17 cellular contexts compared by ENCODE assay signal in the genomic region with DNA sequence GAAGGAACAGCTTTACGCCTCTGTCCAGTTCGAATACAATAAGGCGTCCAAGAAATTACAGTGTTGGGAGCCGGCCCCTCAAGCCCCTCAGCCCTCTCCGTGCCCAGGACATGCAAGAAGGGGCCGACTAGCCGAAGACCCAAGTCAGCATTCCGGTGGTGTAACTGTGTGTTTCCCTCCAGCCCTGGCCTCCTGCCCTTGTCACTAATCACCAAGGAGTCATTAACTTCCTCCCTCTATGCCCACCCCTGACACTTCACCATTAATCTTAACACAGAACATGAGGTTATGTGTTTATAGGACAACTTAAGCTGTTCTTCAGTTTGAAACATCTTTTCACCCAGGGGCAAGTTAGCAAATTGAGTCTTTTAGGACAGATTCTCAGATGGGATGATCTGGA. TPM values are rescaled to one million over a fixed set of nuclear protein-coding genes. Genes with fewer than 3 reads are reported as not detected.
DNase-seq lines count a peak whose midpoint lies in the region; ATAC-seq and TF ChIP-seq lines count a peak whose summit lies in the region.
"Had no signal": no experiment of that assay in that cellular context is flagged by ENCODE, and none has a peak within 500 bp of the region (broad histone marks: within the 10 kb centered on the region; RNA-seq: fewer than 3 reads in every experiment).

No MANE protein-coding gene starts in this region.

- CTCF ChIA-PET in CD8-positive, alpha-beta T cell (lab: Charles Lee), result interaction anchor here (1.4 to 8.7 kb wide), 4 partner anchors 8 to 333 kb away, joined by 3 to 90 read pairs (median 6); a partner anchor contains a TSS

- intact Hi-C loops in CD8-positive, alpha-beta T cell (cut with DNase I, micrococcal nuclease), result loop anchor here in 1 of 2 experiments (10.0 kb wide), 1 partner anchor 437 kb away; a partner anchor contains a TSS

- H3K9me3 ChIP-seq in CD8-positive, alpha-beta T cell (ENCODE audit: low read length), result no peaks in the 10 kb centered on the region
- H3K9me3 ChIP-seq: BE2C, Caco-2 had no signal

- H3K27me3 ChIP-seq in CD8-positive, alpha-beta T cell (ENCODE audit: insufficient read depth, low read length), result no peaks in the 10 kb centered on the region

- no peaks in the 10 kb centered on the region for H3K9me3 Mint-ChIP-seq in CD8-positive, alpha-beta T cell
- H3K9me3 Mint-ChIP-seq in naive thymus-derived CD8-positive, alpha-beta T cell, result no peaks in the 10 kb centered on the region
- H3K9me3 Mint-ChIP-seq in stimulated activated naive B cell treated with anti-CD40 and anti-IgM and Interleukin-4, amounts not matched to agents 10 μg/mL and 1 μg/mL and 100 μg/mL, for 72 hours, result no peaks in the 10 kb centered on the region
- H3K9me3 Mint-ChIP-seq in natural killer cell treated with Interleukin-12 subunit alpha and Interleukin-12 subunit beta and Interleukin-15 and Interleukin-18, amount 100 ng/mL, for 72 hours, result no peaks in the 10 kb centered on the region
- H3K9me3 Mint-ChIP-seq: CD8-positive, alpha-beta memory T cell; HFFc6 had no signal

- no peak overlapping the region for H3K4me3 Mint-ChIP-seq in CD8-positive, alpha-beta T cell
- peak overlapping the region in 2 of 10 donors; percentile 77 to 78 for H3K4me3 Mint-ChIP-seq in naive thymus-derived CD8-positive, alpha-beta T cell
- H3K4me3 Mint-ChIP-seq in stimulated activated naive B cell treated with anti-CD40 and anti-IgM and Interleukin-4, amounts not matched to agents 10 μg/mL and 1 μg/mL and 100 μg/mL, for 72 hours, result no peak overlapping the region
- no peak overlapping the region for H3K4me3 Mint-ChIP-seq in natural killer cell treated with Interleukin-12 subunit alpha and Interleukin-12 subunit beta and Interleukin-15 and Interleukin-18, amount 100 ng/mL, for 72 hours
- H3K4me3 Mint-ChIP-seq: CD14-positive monocyte, HFFc6 had no signal

- H3K27ac ChIP-seq in CD8-positive, alpha-beta T cell (ENCODE audit: low read depth, low read length), result no peak overlapping the region

- no peaks in the 10 kb centered on the region for H3K27me3 Mint-ChIP-seq in CD8-positive, alpha-beta T cell (ENCODE audit: low read depth)
- no peaks in the 10 kb centered on the region for H3K27me3 Mint-ChIP-seq in naive thymus-derived CD8-positive, alpha-beta T cell
- H3K27me3 Mint-ChIP-seq in stimulated activated naive B cell treated with anti-CD40 and anti-IgM and Interleukin-4, amounts not matched to agents 10 μg/mL and 1 μg/mL and 100 μg/mL, for 72 hours, result no peaks in the 10 kb centered on the region
- peaks cover 0 to 6% of the 10 kb centered on the region in 2 donors for H3K27me3 Mint-ChIP-seq in natural killer cell treated with Interleukin-12 subunit alpha and Interleukin-12 subunit beta and Interleukin-15 and Interleukin-18, amount 100 ng/mL, for 72 hours

- H3K4me1 ChIP-seq in CD8-positive, alpha-beta T cell (ENCODE audit: insufficient read depth, low read length), result peaks cover 36% of the 10 kb centered on the region
- H3K4me1 ChIP-seq: BE2C, Caco-2 had no signal

- no peak for ATAC-seq in CD8-positive, alpha-beta T cell
- no peak for ATAC-seq in naive thymus-derived CD8-positive, alpha-beta T cell
- no peak for ATAC-seq in stimulated activated naive B cell treated with anti-CD40 and anti-IgM and Interleukin-4, amounts not matched to agents 10 μg/mL and 1 μg/mL and 100 μg/mL, for 72 hours (replicated peaks)
- ATAC-seq in natural killer cell treated with Interleukin-12 subunit alpha and Interleukin-12 subunit beta and Interleukin-15 and Interleukin-18, amount 100 ng/mL, for 72 hours, result no peak
- ATAC-seq: HepG2 had no signal

- peaks cover 14% of the 10 kb centered on the region for H3K36me3 Mint-ChIP-seq in CD8-positive, alpha-beta T cell
- H3K36me3 Mint-ChIP-seq in naive thymus-derived CD8-positive, alpha-beta T cell, result peaks cover 0 to 7% (median 2%) of the 10 kb centered on the region in 3 donors
- H3K36me3 Mint-ChIP-seq in stimulated activated naive B cell treated with anti-CD40 and anti-IgM and Interleukin-4, amounts not matched to agents 10 μg/mL and 1 μg/mL and 100 μg/mL, for 72 hours, result peaks cover 39 to 59% of the 10 kb centered on the region in 2 donors
- H3K36me3 Mint-ChIP-seq in natural killer cell treated with Interleukin-12 subunit alpha and Interleukin-12 subunit beta and Interleukin-15 and Interleukin-18, amount 100 ng/mL, for 72 hours, result no peaks in the 10 kb centered on the region

- no peaks in the 10 kb centered on the region for H3K36me3 ChIP-seq in CD8-positive, alpha-beta T cell (ENCODE audit: insufficient read depth, low read length)
- H3K36me3 ChIP-seq: BE2C had no signal

- no peak overlapping the region for H3K4me3 ChIP-seq in CD8-positive, alpha-beta T cell (ENCODE audit: low read depth, low read length)

- H3K27ac Mint-ChIP-seq in CD8-positive, alpha-beta T cell, result peak overlapping the region; percentile 70
- H3K27ac Mint-ChIP-seq in naive thymus-derived CD8-positive, alpha-beta T cell, result peak overlapping the region in 7 of 10 donors; percentile 72 to 95 (median 91)
- peak overlapping the region; percentile 25 for H3K27ac Mint-ChIP-seq in stimulated activated naive B cell treated with anti-CD40 and anti-IgM and Interleukin-4, amounts not matched to agents 10 μg/mL and 1 μg/mL and 100 μg/mL, for 72 hours
- no peak overlapping the region for H3K27ac Mint-ChIP-seq in natural killer cell treated with Interleukin-12 subunit alpha and Interleukin-12 subunit beta and Interleukin-15 and Interleukin-18, amount 100 ng/mL, for 72 hours
- H3K27ac Mint-ChIP-seq: HFFc6 had no signal

- H3K4me1 Mint-ChIP-seq in CD8-positive, alpha-beta T cell (ENCODE audit: low read depth), result peaks cover 40% of the 10 kb centered on the region
- H3K4me1 Mint-ChIP-seq in naive thymus-derived CD8-positive, alpha-beta T cell, result peaks cover 20 to 46% (median 42%) of the 10 kb centered on the region in 4 donors
- peaks cover 22 to 26% of the 10 kb centered on the region in 2 donors for H3K4me1 Mint-ChIP-seq in stimulated activated naive B cell treated with anti-CD40 and anti-IgM and Interleukin-4, amounts not matched to agents 10 μg/mL and 1 μg/mL and 100 μg/mL, for 72 hours
- H3K4me1 Mint-ChIP-seq in natural killer cell treated with Interleukin-12 subunit alpha and Interleukin-12 subunit beta and Interleukin-15 and Interleukin-18, amount 100 ng/mL, for 72 hours (ENCODE audit: low read depth in 2 of 2), result peaks cover 13% of the 10 kb centered on the region in 2 donors

- no peak for DNase-seq in CD8-positive, alpha-beta T cell
- peak; percentile 35 for DNase-seq in UCSD-AML1 (lab: John Stamatoyannopoulos, UW; ENCODE audit: unreplicated experiment)
- DNase-seq in naive thymus-derived CD8-positive, alpha-beta T cell, result no peak
- DNase-seq in stimulated activated naive B cell treated with anti-CD40 and anti-IgM and Interleukin-4, amounts not matched to agents 10 μg/mL and 1 μg/mL and 100 μg/mL, for 72 hours, result no peak
- no peak for DNase-seq in natural killer cell treated with Interleukin-12 subunit alpha and Interleukin-12 subunit beta and Interleukin-15 and Interleukin-18, amount 100 ng/mL, for 72 hours (ENCODE audit: low spot score)
- DNase-seq in GM13977 (ENCODE audit: low spot score), result no peak
- no peak for DNase-seq in pons (ENCODE audit: low spot score)
- DNase-seq: BE2C, Caco-2, DND-41, GDM1, HCEC 1CT, HFFc6 had no signal

- in situ Hi-C loops in GM13977 (cut with MboI; ENCODE audit: low pct_unique_long_range_greater_than_20kb, low sequenced_read_pairs, unreplicated experiment), result loop anchor here (10.0 kb wide), 1 partner anchor 333 kb away; no protein-coding TSS in a partner anchor

- POLR2A ChIA-PET in CD8-positive, alpha-beta T cell (lab: Charles Lee), result interaction anchor here (1.2 to 1.5 kb wide), 2 partner anchors 27 to 249 kb away, joined by 3 read pairs; a partner anchor contains a TSS
- POLR2A ChIA-PET in naive thymus-derived CD8-positive, alpha-beta T cell (lab: Charles Lee), result interaction anchor here (0.9 to 2.0 kb wide), 2 partner anchors 12 to 19 kb away, joined by 3 to 14 read pairs; a partner anchor contains a TSS

- no peak for TF ChIP-seq CTCF in CD8-positive, alpha-beta T cell (IDR thresholded peaks at IDR 0.05)
- TF ChIP-seq CTCF in GM13977 (IDR thresholded peaks at IDR 0.05; ENCODE audit: extremely low read depth, insufficient read depth, missing control alignments), result no peak

RNA-seq across cellular contexts. Expression of a gene that starts 16.4 kb away (rescaled TPM):
- 1 to 10 TPM; 1.8 to 2.4 TPM for total RNA-seq in CD8-positive, alpha-beta T cell
- total RNA-seq in naive thymus-derived CD8-positive, alpha-beta T cell, result 1 to 10 TPM in 1 of 2 experiments, under 1 TPM in 1; 0.44 to 1.6 TPM
- polyA plus RNA-seq in naive thymus-derived CD8-positive, alpha-beta T cell, result under 1 TPM in 1 of 3 donors, not detected in 2; 0.32 TPM
- under 1 TPM in 1 of 2 donors, not detected in 1; 0.38 TPM for total RNA-seq in natural killer cell treated with Interleukin-12 subunit alpha and Interleukin-12 subunit beta and Interleukin-15 and Interleukin-18, amount 100 ng/mL, for 72 hours
- total RNA-seq: H4 had no signal
- polyA plus RNA-seq: CD14-positive monocyte; CD8-positive, alpha-beta memory T cell had no signal

RNA-seq across cellular contexts. Expression of a gene that starts 19.2 kb away (rescaled TPM):
- 1 to 10 TPM; 8.1 to 8.5 TPM for total RNA-seq in CD8-positive, alpha-beta T cell
- total RNA-seq in naive thymus-derived CD8-positive, alpha-beta T cell, result 1 to 10 TPM; 4.7 to 6.5 TPM
- polyA plus RNA-seq in naive thymus-derived CD8-positive, alpha-beta T cell, result 1 to 10 TPM; 1.0 to 1.3 (median 1.1) TPM
- 1 to 10 TPM; 1.3 to 2.7 TPM for total RNA-seq in natural killer cell treated with Interleukin-12 subunit alpha and Interleukin-12 subunit beta and Interleukin-15 and Interleukin-18, amount 100 ng/mL, for 72 hours

RNA-seq across cellular contexts. Expression of a gene that starts 21.2 kb away (rescaled TPM):
- 10 to 100 TPM; 18.9 to 19.3 TPM for total RNA-seq in CD8-positive, alpha-beta T cell
- total RNA-seq in naive thymus-derived CD8-positive, alpha-beta T cell, result 10 to 100 TPM; 11.5 to 12.0 TPM
- 1 to 10 TPM in 1 of 3 donors, under 1 TPM in 2; 0.70 to 1.3 (median 0.90) TPM for polyA plus RNA-seq in naive thymus-derived CD8-positive, alpha-beta T cell
- total RNA-seq in natural killer cell treated with Interleukin-12 subunit alpha and Interleukin-12 subunit beta and Interleukin-15 and Interleukin-18, amount 100 ng/mL, for 72 hours, result 10 to 100 TPM in 1 of 2 donors, 1 to 10 TPM in 1; 8.1 to 10.5 TPM

RNA-seq across cellular contexts. Expression of a gene that starts 31.8 kb away (rescaled TPM):
- not detected for total RNA-seq in CD8-positive, alpha-beta T cell
- total RNA-seq in naive thymus-derived CD8-positive, alpha-beta T cell, result not detected
- polyA plus RNA-seq in naive thymus-derived CD8-positive, alpha-beta T cell, result not detected
- not detected for total RNA-seq in natural killer cell treated with Interleukin-12 subunit alpha and Interleukin-12 subunit beta and Interleukin-15 and Interleukin-18, amount 100 ng/mL, for 72 hours
- total RNA-seq: CD8-positive, alpha-beta memory T cell; HFFc6 had no signal
- polyA plus RNA-seq: CD8-positive, alpha-beta memory T cell had no signal

RNA-seq across cellular contexts. Expression of a gene that starts 39.7 kb away (rescaled TPM):
- under 1 TPM; 0.27 to 0.31 TPM for total RNA-seq in CD8-positive, alpha-beta T cell
- under 1 TPM; 0.14 to 0.16 TPM for total RNA-seq in naive thymus-derived CD8-positive, alpha-beta T cell
- polyA plus RNA-seq in naive thymus-derived CD8-positive, alpha-beta T cell, result not detected
- total RNA-seq in natural killer cell treated with Interleukin-12 subunit alpha and Interleukin-12 subunit beta and Interleukin-15 and Interleukin-18, amount 100 ng/mL, for 72 hours, result not detected
- total RNA-seq: CD8-positive, alpha-beta memory T cell; H4 had no signal
- polyA plus RNA-seq: CD8-positive, alpha-beta memory T cell had no signal

Comparison
In these comparisons a context has a peak if more than half of its experiments do, and no peak if none do; other contexts are left out.
1. H3K27ac Mint-ChIP-seq: peak in CD8-positive, alpha-beta T cell (single experiment), naive thymus-derived CD8-positive, alpha-beta T cell (7 of 10) and stimulated activated naive B cell treated with anti-CD40 and anti-IgM and Interleukin-4, amounts not matched to agents 10 μg/mL and 1 μg/mL and 100 μg/mL, for 72 hours (single experiment); none in natural killer cell treated with Interleukin-12 subunit alpha and Interleukin-12 subunit beta and Interleukin-15 and Interleukin-18, amount 100 ng/mL, for 72 hours (0 of 2).